8 cellular contexts compared by ENCODE assay signal in the genomic region with DNA sequence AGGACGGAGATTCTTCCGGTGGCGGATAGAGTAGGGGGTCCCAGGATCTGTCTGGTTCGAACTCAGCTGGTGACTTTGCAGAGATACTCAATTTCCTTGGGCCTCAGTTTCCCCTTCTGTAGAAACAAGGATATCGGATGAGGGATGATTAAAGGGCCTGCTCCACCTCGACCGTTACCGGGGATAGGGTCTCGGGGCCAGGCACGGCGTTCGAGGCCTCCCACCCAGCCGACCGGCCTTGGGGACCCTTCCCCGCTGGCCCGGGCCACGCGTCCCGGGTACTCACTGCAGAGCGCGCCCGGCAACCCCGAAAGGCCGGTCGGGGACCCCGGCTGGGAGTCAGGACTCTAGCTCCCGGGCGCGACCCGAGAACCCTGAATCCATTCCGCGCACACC. TPM values are rescaled to one million over a fixed set of nuclear protein-coding genes. Genes with fewer than 3 reads are reported as not detected.
DNase-seq lines count a peak whose midpoint lies in the region; TF ChIP-seq lines count a peak whose summit lies in the region.

No MANE protein-coding gene starts in this region.

- H3K27ac Mint-ChIP-seq in CD4-positive, alpha-beta memory T cell, result peak overlapping the region; percentile 64 to 100 (median 99)
- H3K27ac Mint-ChIP-seq in nephron progenitor cell, result peak overlapping the region; percentile 77

- no peaks in the 10 kb centered on the region for H3K27me3 ChIP-seq in CD4-positive, alpha-beta memory T cell (ENCODE audit: insufficient read depth, low read length)
- no peaks in the 10 kb centered on the region for H3K27me3 ChIP-seq in HUES6 (ENCODE audit: control insufficient read depth, insufficient read depth, low read length)

- peak overlapping the region; percentile 99 for H3K9ac ChIP-seq in HUES6 (ENCODE audit: low read length)

- peaks cover 12% of the 10 kb centered on the region for H3K36me3 ChIP-seq in CD4-positive, alpha-beta memory T cell (ENCODE audit: insufficient read depth, low read length)
- peaks cover 66% of the 10 kb centered on the region for H3K36me3 ChIP-seq in HUES6 (ENCODE audit: control insufficient read depth, insufficient read depth, low read length)

- H3K9me3 Mint-ChIP-seq in CD4-positive, alpha-beta memory T cell, result peaks cover 0 to 3% (median 0%) of the 10 kb centered on the region in 8 donors
- H3K9me3 Mint-ChIP-seq in nephron progenitor cell, result no peaks in the 10 kb centered on the region

- no peak for DNase-seq in CD4-positive, alpha-beta memory T cell
- DNase-seq in nephron progenitor cell (no peak), NCI-H774 (lab: John Stamatoyannopoulos, UW) (no peak), DMS153 (lab: John Stamatoyannopoulos, UW) (no peak), SW 1271 (lab: John Stamatoyannopoulos, UW) (no peak)
- DNase-seq in NK-92 treated with Interleukin-12 subunit alpha and Interleukin-12 subunit beta, amount 100 ng/mL, for 24 hours (lab: John Stamatoyannopoulos, UW), result no peak

- H3K27ac ChIP-seq in CD4-positive, alpha-beta memory T cell (ENCODE audit: low read depth, low read length), result peak overlapping the region; percentile 99
- H3K27ac ChIP-seq in HUES6 (ENCODE audit: low read depth, low read length), result peak overlapping the region; percentile 100
- H3K27ac ChIP-seq in cingulate gyrus (ENCODE audit: low read depth, low read length), result peak overlapping the region; percentile 100

- H3K4me3 ChIP-seq in CD4-positive, alpha-beta memory T cell (ENCODE audit: low read length in 2 of 2), result peak overlapping the region; percentile 78 to 79
- H3K4me3 ChIP-seq in HUES6 (ENCODE audit: low read depth, low read length), result peak overlapping the region; percentile 81

- peaks cover 50% of the 10 kb centered on the region for H3K4me1 ChIP-seq in CD4-positive, alpha-beta memory T cell (ENCODE audit: insufficient read depth, low read length)
- H3K4me1 ChIP-seq in HUES6 (ENCODE audit: control insufficient read depth, insufficient read depth, low read length), result peaks cover 28% of the 10 kb centered on the region

- intact Hi-C loops in CD4-positive, alpha-beta memory T cell (cut with micrococcal nuclease), result loop anchor here (5.0 kb wide), 1 partner anchor 335 kb away; a partner anchor contains a TSS

- peaks cover 33 to 58% (median 43%) of the 10 kb centered on the region in 4 donors for H3K4me1 Mint-ChIP-seq in CD4-positive, alpha-beta memory T cell
- peaks cover 59% of the 10 kb centered on the region for H3K4me1 Mint-ChIP-seq in nephron progenitor cell

- POLR2A ChIA-PET in CD4-positive, alpha-beta memory T cell (lab: Charles Lee; ENCODE audit: partially characterized antibody), result interaction anchor here (0.7 to 1.9 kb wide), 6 partner anchors 13 to 467 kb away, joined by 3 to 7 read pairs (median 5); a partner anchor contains a TSS

- peak overlapping the region; percentile 91 to 99 (median 98) for H3K4me3 Mint-ChIP-seq in CD4-positive, alpha-beta memory T cell
- peak overlapping the region; percentile 96 for H3K4me3 Mint-ChIP-seq in nephron progenitor cell

- H3K9me3 ChIP-seq in CD4-positive, alpha-beta memory T cell (ENCODE audit: control insufficient read depth in 1 of 2, low read length in 2 of 2), result no peaks in the 10 kb centered on the region
- no peaks in the 10 kb centered on the region for H3K9me3 ChIP-seq in HUES6 (ENCODE audit: control insufficient read depth, insufficient read depth, low read depth, low read length)

- no peaks in the 10 kb centered on the region for H3K27me3 Mint-ChIP-seq in CD4-positive, alpha-beta memory T cell
- peaks cover 5% of the 10 kb centered on the region for H3K27me3 Mint-ChIP-seq in nephron progenitor cell (ENCODE audit: low read depth, poor library complexity)

- TF ChIP-seq CTCF in nephron progenitor cell (IDR thresholded peaks at IDR 0.05), result no peak

- peaks cover 20 to 41% of the 10 kb centered on the region in 2 donors for H3K36me3 Mint-ChIP-seq in CD4-positive, alpha-beta memory T cell
- H3K36me3 Mint-ChIP-seq in nephron progenitor cell (ENCODE audit: low read depth), result peaks cover 33% of the 10 kb centered on the region

- CTCF ChIA-PET in CD4-positive, alpha-beta memory T cell (lab: Charles Lee; ENCODE audit: partially characterized antibody), result interaction anchor here (0.7 to 1.4 kb wide), 2 partner anchors 20 to 22 kb away, joined by 5 read pairs; no protein-coding TSS in a partner anchor

RNA-seq across cellular contexts. Expression of a gene that starts 0.3 kb away (rescaled TPM):
- 10 to 100 TPM; 14.2 to 16.1 TPM for total RNA-seq in CD4-positive, alpha-beta memory T cell
- 1 to 10 TPM; 7.8 to 8.0 TPM for polyA plus RNA-seq in CD4-positive, alpha-beta memory T cell

RNA-seq across cellular contexts. Expression of a gene that starts 0.6 kb away (rescaled TPM):
- 100 to 1,000 TPM; 247 to 250 TPM for total RNA-seq in CD4-positive, alpha-beta memory T cell
- 100 to 1,000 TPM; 192 to 210 TPM for polyA plus RNA-seq in CD4-positive, alpha-beta memory T cell

RNA-seq across cellular contexts. Expression of a gene that starts 39.0 kb away (rescaled TPM):
- total RNA-seq in CD4-positive, alpha-beta memory T cell, result 1 to 10 TPM in 1 of 2 experiments, under 1 TPM in 1; 0.47 to 1.2 TPM
- polyA plus RNA-seq in CD4-positive, alpha-beta memory T cell, result under 1 TPM; 0.81 to 0.88 TPM

RNA-seq across cellular contexts. Expression of a gene that starts 48.0 kb away (rescaled TPM):
- under 1 TPM; 0.36 to 0.79 TPM for total RNA-seq in CD4-positive, alpha-beta memory T cell
- not detected for polyA plus RNA-seq in CD4-positive, alpha-beta memory T cell
